1 cellular context compared by ENCODE assay signal in the genomic region with DNA sequence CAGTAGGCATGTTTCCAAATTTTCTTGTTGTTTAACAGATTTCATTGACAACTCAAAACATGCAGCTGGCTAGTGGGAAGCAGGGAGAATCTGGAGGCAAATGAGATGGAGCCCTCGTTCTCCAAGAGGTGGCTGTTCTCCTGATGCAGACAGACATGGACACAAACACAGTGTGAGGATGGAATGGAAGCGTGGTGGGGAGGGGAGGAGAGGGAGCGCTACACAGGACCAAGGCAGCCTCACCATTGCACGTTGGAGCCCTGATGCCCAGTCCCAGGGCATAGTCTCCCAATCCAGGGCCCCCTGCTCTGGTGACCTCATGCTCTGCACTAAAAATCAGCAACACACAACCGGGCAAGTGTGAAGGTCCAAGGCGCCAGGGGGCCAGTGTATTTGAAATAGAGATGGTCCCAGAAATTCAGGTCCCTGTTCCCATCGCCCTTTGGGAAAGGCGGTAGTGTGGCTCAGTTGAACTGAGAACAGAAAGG.
TF ChIP-seq lines count a peak whose summit lies in the region.

No MANE protein-coding gene starts in this region.

TF ChIP-seq in GM12878, 131 proteins besides CTCF, POLR2A, EP300 and RAD21:
- TF ChIP-seq, protein P1, sequence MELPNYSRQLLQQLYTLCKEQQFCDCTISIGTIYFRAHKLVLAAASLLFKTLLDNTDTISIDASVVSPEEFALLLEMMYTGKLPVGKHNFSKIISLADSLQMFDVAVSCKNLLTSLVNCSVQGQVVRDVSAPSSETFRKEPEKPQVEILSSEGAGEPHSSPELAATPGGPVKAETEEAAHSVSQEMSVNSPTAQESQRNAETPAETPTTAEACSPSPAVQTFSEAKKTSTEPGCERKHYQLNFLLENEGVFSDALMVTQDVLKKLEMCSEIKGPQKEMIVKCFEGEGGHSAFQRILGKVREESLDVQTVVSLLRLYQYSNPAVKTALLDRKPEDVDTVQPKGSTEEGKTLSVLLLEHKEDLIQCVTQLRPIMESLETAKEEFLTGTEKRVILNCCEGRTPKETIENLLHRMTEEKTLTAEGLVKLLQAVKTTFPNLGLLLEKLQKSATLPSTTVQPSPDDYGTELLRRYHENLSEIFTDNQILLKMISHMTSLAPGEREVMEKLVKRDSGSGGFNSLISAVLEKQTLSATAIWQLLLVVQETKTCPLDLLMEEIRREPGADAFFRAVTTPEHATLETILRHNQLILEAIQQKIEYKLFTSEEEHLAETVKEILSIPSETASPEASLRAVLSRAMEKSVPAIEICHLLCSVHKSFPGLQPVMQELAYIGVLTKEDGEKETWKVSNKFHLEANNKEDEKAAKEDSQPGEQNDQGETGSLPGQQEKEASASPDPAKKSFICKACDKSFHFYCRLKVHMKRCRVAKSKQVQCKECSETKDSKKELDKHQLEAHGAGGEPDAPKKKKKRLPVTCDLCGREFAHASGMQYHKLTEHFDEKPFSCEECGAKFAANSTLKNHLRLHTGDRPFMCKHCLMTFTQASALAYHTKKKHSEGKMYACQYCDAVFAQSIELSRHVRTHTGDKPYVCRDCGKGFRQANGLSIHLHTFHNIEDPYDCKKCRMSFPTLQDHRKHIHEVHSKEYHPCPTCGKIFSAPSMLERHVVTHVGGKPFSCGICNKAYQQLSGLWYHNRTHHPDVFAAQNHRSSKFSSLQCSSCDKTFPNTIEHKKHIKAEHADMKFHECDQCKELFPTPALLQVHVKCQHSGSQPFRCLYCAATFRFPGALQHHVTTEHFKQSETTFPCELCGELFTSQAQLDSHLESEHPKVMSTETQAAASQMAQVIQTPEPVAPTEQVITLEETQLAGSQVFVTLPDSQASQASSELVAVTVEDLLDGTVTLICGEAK (IDR thresholded peaks at IDR 0.05; ENCODE audit: borderline replicate concordance): 0 out of 2 replicates have a peak, but pooled peaks have one; percentile 28
- TF ChIP-seq, protein P2, sequence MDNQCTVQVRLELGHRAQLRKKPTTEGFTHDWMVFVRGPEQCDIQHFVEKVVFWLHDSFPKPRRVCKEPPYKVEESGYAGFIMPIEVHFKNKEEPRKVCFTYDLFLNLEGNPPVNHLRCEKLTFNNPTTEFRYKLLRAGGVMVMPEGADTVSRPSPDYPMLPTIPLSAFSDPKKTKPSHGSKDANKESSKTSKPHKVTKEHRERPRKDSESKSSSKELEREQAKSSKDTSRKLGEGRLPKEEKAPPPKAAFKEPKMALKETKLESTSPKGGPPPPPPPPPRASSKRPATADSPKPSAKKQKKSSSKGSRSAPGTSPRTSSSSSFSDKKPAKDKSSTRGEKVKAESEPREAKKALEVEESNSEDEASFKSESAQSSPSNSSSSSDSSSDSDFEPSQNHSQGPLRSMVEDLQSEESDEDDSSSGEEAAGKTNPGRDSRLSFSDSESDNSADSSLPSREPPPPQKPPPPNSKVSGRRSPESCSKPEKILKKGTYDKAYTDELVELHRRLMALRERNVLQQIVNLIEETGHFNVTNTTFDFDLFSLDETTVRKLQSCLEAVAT (IDR thresholded peaks at IDR 0.05): no peak; the same call in 1 of the 2 replicates
TF ChIP-seq in GM12878: peak in this region for 1.
